In the genomic region with DNA sequence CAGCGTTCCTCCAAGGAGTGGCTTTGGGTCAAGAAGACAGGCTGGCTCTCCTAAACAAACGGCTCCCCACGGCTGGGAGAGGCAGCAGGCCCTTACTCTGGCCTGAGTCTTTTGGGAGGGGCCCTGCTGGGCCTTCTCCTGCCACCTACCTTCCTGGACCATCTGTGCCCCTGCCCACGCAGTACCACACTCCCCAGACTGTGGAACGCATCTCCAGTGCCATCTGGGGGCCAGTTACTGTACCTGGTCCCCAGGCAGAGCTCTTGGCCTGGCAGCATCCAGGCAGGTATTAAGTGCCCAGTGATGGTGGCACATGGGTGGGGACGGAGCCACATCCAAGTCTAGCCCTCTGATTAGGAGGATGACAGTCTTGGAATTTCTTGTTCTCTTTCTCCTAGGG, we compare ENCODE assay signal across 9 cellular contexts. TPM values are rescaled to one million over a fixed set of nuclear protein-coding genes. Genes with fewer than 3 reads are reported as not detected.
A peak's percentile ranks its signal among the peaks of the same experiment; 100 is the strongest.
DNase-seq lines count a peak whose midpoint lies in the region; FAIRE-seq and TF ChIP-seq lines count a peak whose summit lies in the region.
"Had no signal": no experiment of that assay in that cellular context is flagged by ENCODE, and none has a peak within 500 bp of the region (broad histone marks: within the 10 kb centered on the region; RNA-seq: fewer than 3 reads in every experiment).

No MANE protein-coding gene starts in this region.

- no peaks in the 10 kb centered on the region for H3K4me1 Mint-ChIP-seq in activated naive CD4-positive, alpha-beta T cell treated with anti-CD3 and anti-CD28 coated beads, Interleukin-2, amount 10 ng/mL, durations not matched to agents 7 days and 5 days

- H3K27me3 ChIP-seq in spleen (replicated peaks in 1 of 7) (no peaks in the 10 kb centered on the region), SJCRH30 (no peaks in the 10 kb centered on the region), PC-9 (ENCODE audit: insufficient read depth, low read depth) (no peaks in the 10 kb centered on the region)

- no peak overlapping the region for H2AFZ ChIP-seq in PC-9

- no peaks in the 10 kb centered on the region for H3K9me3 Mint-ChIP-seq in activated naive CD4-positive, alpha-beta T cell treated with anti-CD3 and anti-CD28 coated beads, Interleukin-2, amount 10 ng/mL, durations not matched to agents 7 days and 5 days

- FAIRE-seq in GM19239 (lab: Jason Lieb, UNC) = no peak
- FAIRE-seq: endometrium had no signal

- BruUV-seq in PC-9 (replicated peaks; lab: Mats Ljungman, UMichigan) = no TSS peak

- H3K4me3 ChIP-seq in spleen = no peak overlapping the region
- no peak overlapping the region for H3K4me3 ChIP-seq in SJCRH30
- H3K4me3 ChIP-seq in PC-9 = no peak overlapping the region

- H3K79me2 ChIP-seq in PC-9 (ENCODE audit: low read depth) = no peaks in the 10 kb centered on the region

- intact Hi-C loops in spleen (cut with DNase I; ENCODE audit: low total_unique reads) (no loop called here), cardiac septum (cut with DNase I) (no loop called here), PC-9 (cut with micrococcal nuclease; ENCODE audit: unreplicated experiment) (no loop called here)

- 0 out of 2 replicates have a peak, but pooled peaks cover 4% of the 10 kb centered on the region for H3F3A ChIP-seq in PC-9 (ENCODE audit: insufficient read depth, low read depth)

- H3K4me2 ChIP-seq in PC-9 = no peak overlapping the region

- no peak overlapping the region for H3K4me3 Mint-ChIP-seq in activated naive CD4-positive, alpha-beta T cell treated with anti-CD3 and anti-CD28 coated beads, Interleukin-2, amount 10 ng/mL, durations not matched to agents 7 days and 5 days

- H3K27ac Mint-ChIP-seq in activated naive CD4-positive, alpha-beta T cell treated with anti-CD3 and anti-CD28 coated beads, Interleukin-2, amount 10 ng/mL, durations not matched to agents 7 days and 5 days = no peak overlapping the region

- TF ChIP-seq POLR2A in spleen (IDR thresholded peaks at IDR 0.05) = no peak

- TF ChIP-seq CTCF in GM12874 (IDR thresholded peaks at IDR 0.05; ENCODE audit: insufficient read depth, low read depth, low read length) (peak; percentile 67), spleen (IDR thresholded peaks at IDR 0.05 in 8 of 11, conservative IDR thresholded peaks at IDR 0.05 in 3 of 11) (peak; percentile 31 to 69 (median 52)), PC-9 (conservative IDR thresholded peaks at IDR 0.05) (no peak)

- H3K36me3 ChIP-seq in spleen (peaks cover 5 to 53% (median 33%) of the 10 kb centered on the region in 6 donors), SJCRH30 (no peaks in the 10 kb centered on the region), PC-9 (ENCODE audit: low read depth) (no peaks in the 10 kb centered on the region)

- H3K27me3 Mint-ChIP-seq in activated naive CD4-positive, alpha-beta T cell treated with anti-CD3 and anti-CD28 coated beads, Interleukin-2, amount 10 ng/mL, durations not matched to agents 7 days and 5 days = no peaks in the 10 kb centered on the region

- POLR2A ChIA-PET in PC-9 (lab: Charles Lee; ENCODE audit: unreplicated experiment) = no interaction called here

- no peaks in the 10 kb centered on the region for H4K20me1 ChIP-seq in PC-9 (ENCODE audit: insufficient read depth)

- H3K9me3 ChIP-seq in spleen (no peaks in the 10 kb centered on the region), SJCRH30 (replicated peaks) (no peaks in the 10 kb centered on the region), PC-9 (ENCODE audit: insufficient read depth, low read depth) (no peaks in the 10 kb centered on the region)

- DNase-seq in NCI-H1694 (lab: John Stamatoyannopoulos, UW) (peak; percentile 15), spleen (peak; percentile 85), GM19239 (ENCODE audit: insufficient read length, low spot score) (no peak), SJCRH30 (no peak), cardiac septum (ENCODE audit: low spot score) (no peak), PC-9 (no peak)
- DNase-seq in activated naive CD4-positive, alpha-beta T cell treated with anti-CD3 and anti-CD28 coated beads, Interleukin-2, amount 10 ng/mL, durations not matched to agents 7 days and 5 days = peak; percentile 61

- H3K4me1 ChIP-seq in spleen (peaks cover 0 to 44% (median 16%) of the 10 kb centered on the region in 6 donors), SJCRH30 (peaks cover 3% of the 10 kb centered on the region; the same call in 1 of the 2 replicates), PC-9 (replicated peaks; ENCODE audit: insufficient read depth) (no peaks in the 10 kb centered on the region)

- H3K36me3 Mint-ChIP-seq in activated naive CD4-positive, alpha-beta T cell treated with anti-CD3 and anti-CD28 coated beads, Interleukin-2, amount 10 ng/mL, durations not matched to agents 7 days and 5 days = peaks cover 13% of the 10 kb centered on the region

- WGBS in spleen, 5 donors = 57 to 75% (median 69%) methylated on average over 6 of the region's 6 CpGs

- CTCF ChIA-PET in activated naive CD4-positive, alpha-beta T cell treated with anti-CD3 and anti-CD28 coated beads, Interleukin-2, amount 10 ng/mL, durations not matched to agents 7 days and 5 days (lab: Charles Lee) = interaction anchor here (0.7 to 3.5 kb wide), 10 partner anchors 10 to 53 kb away, joined by 3 to 23 read pairs (median 6); no protein-coding TSS in a partner anchor
- CTCF ChIA-PET in PC-9 (lab: Charles Lee) = no interaction called here

- H3K27ac ChIP-seq in spleen (peak overlapping the region in 2 of 8 donors; percentile 22 to 26), SJCRH30 (no peak overlapping the region), PC-9 (no peak overlapping the region)

- no peaks in the 10 kb centered on the region for H3K9me2 ChIP-seq in PC-9 (ENCODE audit: insufficient read depth)

RNA-seq across cellular contexts. Expression of a gene that starts 14.4 kb away (rescaled TPM):
- total RNA-seq in spleen (10 to 100 TPM in 6 of 7 donors, 1 to 10 TPM in 1; 9.6 to 15.1 (median 10.7) TPM), cardiac septum (6.5 TPM), PC-9 (2021) (10.9 and 18.1 TPM in 2 replicates)
- 10 to 100 TPM in 1 of 3 donors, 1 to 10 TPM in 2; 9.0 to 11.1 (median 9.2) TPM for polyA plus RNA-seq in spleen
- 16.2 and 21.1 TPM in 2 replicates for total RNA-seq in SJCRH30 (2014; rRNA removed; shearing (Covaris generic))

RNA-seq across cellular contexts. Expression of a gene that starts 14.5 kb away (rescaled TPM):
- 10 to 100 TPM; 19.9 to 42.2 (median 24.1) TPM for total RNA-seq in spleen
- 10 to 100 TPM; 22.1 to 37.3 (median 33.7) TPM for polyA plus RNA-seq in spleen
- 26.1 and 27.8 TPM in 2 replicates for total RNA-seq in SJCRH30 (2014; rRNA removed; shearing (Covaris generic))
- total RNA-seq in cardiac septum = 9.9 TPM
- 35.3 and 57.9 TPM in 2 replicates for total RNA-seq in PC-9 (2021)

RNA-seq across cellular contexts. Expression of a gene that starts 16.9 kb away (rescaled TPM):
- total RNA-seq in spleen = 100 to 1,000 TPM in 3 of 7 donors, 10 to 100 TPM in 4; 75.3 to 146 (median 90.5) TPM
- 10 to 100 TPM; 31.5 to 74.4 (median 35.4) TPM for polyA plus RNA-seq in spleen
- total RNA-seq in SJCRH30 (2014; rRNA removed; shearing (Covaris generic)) = 24.6 and 25.6 TPM in 2 replicates
- 6.8 TPM for total RNA-seq in cardiac septum
- 53.3 and 59.7 TPM in 2 replicates for total RNA-seq in PC-9 (2021)

RNA-seq across cellular contexts. Expression of a gene that starts 28.5 kb away (rescaled TPM):
- 10 to 100 TPM in 6 of 7 donors, 1 to 10 TPM in 1; 8.4 to 34.5 (median 30.8) TPM for total RNA-seq in spleen
- polyA plus RNA-seq in spleen = 10 to 100 TPM; 95.6 to 98.8 (median 96.4) TPM
- 70.1 and 73.2 TPM in 2 replicates for total RNA-seq in SJCRH30 (2014; rRNA removed; shearing (Covaris generic))
- total RNA-seq in cardiac septum = 58.7 TPM
- total RNA-seq in PC-9 (2021) = 50.2 and 66.9 TPM in 2 replicates

RNA-seq across cellular contexts. Expression of a gene that starts 54.1 kb away (rescaled TPM):
- total RNA-seq in spleen (10 to 100 TPM; 25.0 to 33.4 (median 28.8) TPM), cardiac septum (15.4 TPM), PC-9 (2021) (34.6 and 43.1 TPM in 2 replicates)
- polyA plus RNA-seq in spleen = 10 to 100 TPM; 27.4 to 45.7 (median 43.6) TPM
- 20.0 and 24.4 TPM in 2 replicates for total RNA-seq in SJCRH30 (2014; rRNA removed; shearing (Covaris generic))

Comparison
In these comparisons a context has a peak if more than half of its experiments do, and no peak if none do; other contexts are left out.
1. DNase-seq: peak in NCI-H1694 (single experiment), activated naive CD4-positive, alpha-beta T cell treated with anti-CD3 and anti-CD28 coated beads, Interleukin-2, amount 10 ng/mL, durations not matched to agents 7 days and 5 days (single experiment) and spleen (single experiment); none in GM19239 (single experiment), SJCRH30 (0 of 2), cardiac septum (single experiment) and PC-9 (0 of 2).